ENCODE assay signal across 20 cellular contexts in genomic region chr20:24964518-24964838, GRCh38. TPM values are rescaled to one million over a fixed set of nuclear protein-coding genes. Genes with fewer than 3 reads are reported as not detected.
DNase-seq lines count a peak whose midpoint lies in the region; ATAC-seq and TF ChIP-seq lines count a peak whose summit lies in the region.
"Had no signal": no experiment of that assay in that cellular context is flagged by ENCODE, and none has a peak within 500 bp of the region (broad histone marks: within the 10 kb centered on the region; RNA-seq: fewer than 3 reads in every experiment).

No MANE protein-coding gene starts in this region.

- intact Hi-C loops in activated CD4-positive, alpha-beta memory T cell treated with anti-CD3 and anti-CD28 coated beads for 36 hours (cut with micrococcal nuclease): no loop called here

- H3K36me3 Mint-ChIP-seq in activated naive CD4-positive, alpha-beta T cell treated with anti-CD3 and anti-CD28 coated beads, Interleukin-2, amount 10 ng/mL, durations not matched to agents 7 days and 5 days: peaks cover 60% of the 10 kb centered on the region
- H3K36me3 Mint-ChIP-seq in activated CD4-positive, alpha-beta memory T cell treated with anti-CD3 and anti-CD28 coated beads for 36 hours: peaks cover 57% of the 10 kb centered on the region
- H3K36me3 Mint-ChIP-seq in glutamatergic neuron (ENCODE audit: unreplicated experiment): peaks cover 13% of the 10 kb centered on the region
- peaks cover 80 to 87% of the 10 kb centered on the region in 2 donors for H3K36me3 Mint-ChIP-seq in stimulated activated naive B cell treated with anti-CD40 and anti-IgM and Interleukin-4, amounts not matched to agents 10 μg/mL and 1 μg/mL and 100 μg/mL, for 72 hours

- H3K27me3 ChIP-seq in foreskin keratinocyte: no peaks in the 10 kb centered on the region

- peak; percentile 42 to 80 for ATAC-seq in stimulated activated naive B cell treated with anti-CD40 and anti-IgM and Interleukin-4, amounts not matched to agents 10 μg/mL and 1 μg/mL and 100 μg/mL, for 72 hours (replicated peaks)
- ATAC-seq in GM19397 (IDR thresholded peaks at IDR 0.05; ENCODE audit: unreplicated experiment) (no peak), foreskin keratinocyte (no peak)
- ATAC-seq: GM12878, GM23338 had no signal

- H3K9me3 Mint-ChIP-seq in activated naive CD4-positive, alpha-beta T cell treated with anti-CD3 and anti-CD28 coated beads, Interleukin-2, amount 10 ng/mL, durations not matched to agents 7 days and 5 days: no peaks in the 10 kb centered on the region
- no peaks in the 10 kb centered on the region for H3K9me3 Mint-ChIP-seq in activated CD4-positive, alpha-beta memory T cell treated with anti-CD3 and anti-CD28 coated beads for 36 hours
- H3K9me3 Mint-ChIP-seq in glutamatergic neuron (ENCODE audit: unreplicated experiment): peaks cover 36% of the 10 kb centered on the region
- H3K9me3 Mint-ChIP-seq in stimulated activated naive B cell treated with anti-CD40 and anti-IgM and Interleukin-4, amounts not matched to agents 10 μg/mL and 1 μg/mL and 100 μg/mL, for 72 hours: no peaks in the 10 kb centered on the region
- H3K9me3 Mint-ChIP-seq: GM23338, nephron had no signal

- H3K4me1 Mint-ChIP-seq in activated naive CD4-positive, alpha-beta T cell treated with anti-CD3 and anti-CD28 coated beads, Interleukin-2, amount 10 ng/mL, durations not matched to agents 7 days and 5 days: peaks cover 2% of the 10 kb centered on the region
- peaks cover 38% of the 10 kb centered on the region for H3K4me1 Mint-ChIP-seq in activated CD4-positive, alpha-beta memory T cell treated with anti-CD3 and anti-CD28 coated beads for 36 hours (ENCODE audit: low read depth)
- H3K4me1 Mint-ChIP-seq in glutamatergic neuron (ENCODE audit: low read depth, unreplicated experiment): peaks cover 73% of the 10 kb centered on the region
- H3K4me1 Mint-ChIP-seq in stimulated activated naive B cell treated with anti-CD40 and anti-IgM and Interleukin-4, amounts not matched to agents 10 μg/mL and 1 μg/mL and 100 μg/mL, for 72 hours: peaks cover 13 to 16% of the 10 kb centered on the region in 2 donors
- H3K4me1 Mint-ChIP-seq: GM23338 had no signal

- no peaks in the 10 kb centered on the region for H3K4me1 ChIP-seq in foreskin keratinocyte

- TF ChIP-seq CTCF in glutamatergic neuron (IDR thresholded peaks at IDR 0.05; ENCODE audit: partially characterized antibody, unreplicated experiment) (no peak), foreskin keratinocyte (conservative IDR thresholded peaks at IDR 0.05) (no peak)

- peak overlapping the region; percentile 43 for H3K27ac Mint-ChIP-seq in activated naive CD4-positive, alpha-beta T cell treated with anti-CD3 and anti-CD28 coated beads, Interleukin-2, amount 10 ng/mL, durations not matched to agents 7 days and 5 days
- H3K27ac Mint-ChIP-seq in activated CD4-positive, alpha-beta memory T cell treated with anti-CD3 and anti-CD28 coated beads for 36 hours: peak overlapping the region; percentile 47
- H3K27ac Mint-ChIP-seq in glutamatergic neuron (ENCODE audit: unreplicated experiment): peak overlapping the region; percentile 99
- no peak overlapping the region for H3K27ac Mint-ChIP-seq in stimulated activated naive B cell treated with anti-CD40 and anti-IgM and Interleukin-4, amounts not matched to agents 10 μg/mL and 1 μg/mL and 100 μg/mL, for 72 hours
- H3K27ac Mint-ChIP-seq: GM23338, nephron had no signal

- H3K27me3 Mint-ChIP-seq in activated naive CD4-positive, alpha-beta T cell treated with anti-CD3 and anti-CD28 coated beads, Interleukin-2, amount 10 ng/mL, durations not matched to agents 7 days and 5 days: no peaks in the 10 kb centered on the region
- H3K27me3 Mint-ChIP-seq in activated CD4-positive, alpha-beta memory T cell treated with anti-CD3 and anti-CD28 coated beads for 36 hours: no peaks in the 10 kb centered on the region
- H3K27me3 Mint-ChIP-seq in glutamatergic neuron (ENCODE audit: unreplicated experiment): peaks cover 29% of the 10 kb centered on the region
- H3K27me3 Mint-ChIP-seq in stimulated activated naive B cell treated with anti-CD40 and anti-IgM and Interleukin-4, amounts not matched to agents 10 μg/mL and 1 μg/mL and 100 μg/mL, for 72 hours: no peaks in the 10 kb centered on the region

- CTCF ChIA-PET in activated naive CD4-positive, alpha-beta T cell treated with anti-CD3 and anti-CD28 coated beads, Interleukin-2, amount 10 ng/mL, durations not matched to agents 7 days and 5 days (lab: Charles Lee): interaction anchor here (1.1 kb wide), 1 partner anchor 92 kb away, joined by 3 read pairs; no protein-coding TSS in a partner anchor
- CTCF ChIA-PET in activated CD4-positive, alpha-beta memory T cell treated with anti-CD3 and anti-CD28 coated beads for 36 hours (lab: Charles Lee): interaction anchor here (1.3 kb wide), 1 partner anchor 9 kb away, joined by 9 read pairs; no protein-coding TSS in a partner anchor

- no peak overlapping the region for H3K4me3 Mint-ChIP-seq in activated naive CD4-positive, alpha-beta T cell treated with anti-CD3 and anti-CD28 coated beads, Interleukin-2, amount 10 ng/mL, durations not matched to agents 7 days and 5 days
- no peak overlapping the region for H3K4me3 Mint-ChIP-seq in activated CD4-positive, alpha-beta memory T cell treated with anti-CD3 and anti-CD28 coated beads for 36 hours
- H3K4me3 Mint-ChIP-seq in glutamatergic neuron (ENCODE audit: unreplicated experiment): peak overlapping the region; percentile 78
- no peak overlapping the region for H3K4me3 Mint-ChIP-seq in stimulated activated naive B cell treated with anti-CD40 and anti-IgM and Interleukin-4, amounts not matched to agents 10 μg/mL and 1 μg/mL and 100 μg/mL, for 72 hours
- H3K4me3 Mint-ChIP-seq: GM23338, nephron had no signal

- H3K27ac ChIP-seq in foreskin keratinocyte: no peak overlapping the region
- H3K27ac ChIP-seq: KMS-11 had no signal

- POLR2A ChIA-PET in activated CD4-positive, alpha-beta memory T cell treated with anti-CD3 and anti-CD28 coated beads for 36 hours (lab: Charles Lee): interaction anchor here (1.9 kb wide), 1 partner anchor 15 kb away, joined by 8 read pairs; the partner anchor contains the start of gene CST7

- DNase-seq in activated naive CD4-positive, alpha-beta T cell treated with anti-CD3 and anti-CD28 coated beads, Interleukin-2, amount 10 ng/mL, durations not matched to agents 7 days and 5 days: no peak
- no peak for DNase-seq in activated naive CD4-positive, alpha-beta T cell (lab: John Stamatoyannopoulos, UW)
- DNase-seq in activated CD4-positive, alpha-beta memory T cell treated with anti-CD3 and anti-CD28 coated beads for 36 hours: no peak
- DNase-seq in glutamatergic neuron: no peak
- no peak for DNase-seq in stimulated activated naive B cell treated with anti-CD40 and anti-IgM and Interleukin-4, amounts not matched to agents 10 μg/mL and 1 μg/mL and 100 μg/mL, for 72 hours
- DNase-seq in SW480 (ENCODE audit: low spot score): no peak
- DNase-seq in foreskin keratinocyte: no peak
- DNase-seq: activated CD4-positive, alpha-beta T cell treated with anti-CD3 and anti-CD28 coated beads, Interleukin-2, amount 50 U/mL, for 1 hour; activated effector memory CD4-positive, alpha-beta T cell treated with anti-CD3 and anti-CD28 coated beads, Interleukin-2, amount 50 U/mL, for 16 hours; dermis blood vessel endothelial cell; NCI-H1105; NCI-H2227 treated with DMSO at 0.1 percent for 48 hours; SIG-M5 had no signal

RNA-seq across cellular contexts. Expression of gene CST7, which starts 15.4 kb away (rescaled TPM):
- total RNA-seq in activated CD4-positive, alpha-beta memory T cell treated with anti-CD3 and anti-CD28 coated beads for 36 hours: 10 to 100 TPM; 81.8 to 83.1 TPM
- total RNA-seq in glutamatergic neuron (ENCODE audit: unreplicated experiment): not detected
- not detected in 2 replicates for total RNA-seq in foreskin keratinocyte
- polyA plus RNA-seq in foreskin keratinocyte: not detected in 2 replicates
- total RNA-seq: dermis blood vessel endothelial cell, GM12878, GM23338, renal cortical epithelial cell had no signal
- polyA plus RNA-seq: AG04450, GM23338 had no signal

RNA-seq across cellular contexts. Expression of gene APMAP, which starts 28.1 kb away (rescaled TPM):
- 10 to 100 TPM; 45.5 to 46.6 TPM for total RNA-seq in activated CD4-positive, alpha-beta memory T cell treated with anti-CD3 and anti-CD28 coated beads for 36 hours
- total RNA-seq in glutamatergic neuron (ENCODE audit: unreplicated experiment): 218 TPM
- total RNA-seq in foreskin keratinocyte: 67.8 and 70.8 TPM in 2 replicates
- 62.4 and 67.2 TPM in 2 replicates for polyA plus RNA-seq in foreskin keratinocyte

Comparison
In these comparisons a context has a peak if more than half of its experiments do, and no peak if none do; other contexts are left out.
1. ATAC-seq: peak in stimulated activated naive B cell treated with anti-CD40 and anti-IgM and Interleukin-4, amounts not matched to agents 10 μg/mL and 1 μg/mL and 100 μg/mL, for 72 hours (2 of 2); none in GM19397 (single experiment) and foreskin keratinocyte (single experiment).
2. RNA of gene CST7, which starts 15.4 kb away (total RNA-seq): 81.8 to 83.1 TPM in activated CD4-positive, alpha-beta memory T cell treated with anti-CD3 and anti-CD28 coated beads for 36 hours; not detected in glutamatergic neuron (single experiment) and not detected in foreskin keratinocyte; every median in the first group is over 10 times any median in the second.